ENCODE assay signal across 11 cellular contexts in the genomic region with DNA sequence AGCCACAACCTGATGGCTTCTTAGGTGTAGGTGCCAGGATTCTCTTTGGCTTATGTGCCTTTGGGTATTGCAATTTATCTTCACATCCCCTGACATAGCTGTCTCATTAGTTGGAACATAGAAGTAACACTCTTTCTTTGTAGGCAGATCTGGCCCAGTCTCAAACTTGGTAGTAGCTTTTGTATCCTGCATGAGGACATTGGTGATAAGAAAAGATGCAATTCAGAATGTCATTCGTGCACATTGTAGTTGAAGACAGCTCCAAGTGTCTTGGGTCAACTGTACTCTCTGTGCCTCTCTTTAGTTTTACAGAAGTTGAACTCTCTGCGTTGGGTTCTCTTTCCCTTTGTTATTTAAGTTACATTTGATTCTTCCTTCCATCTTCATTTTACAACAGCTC.
"Had no signal": no experiment of that assay in that cellular context is flagged by ENCODE, and none has a peak within 500 bp of the region (broad histone marks: within the 10 kb centered on the region; RNA-seq: fewer than 3 reads in every experiment).

No MANE protein-coding gene starts in this region.

- H3K9ac ChIP-seq: GM23248 had no signal

- H3K4me3 ChIP-seq: GM23248, GM23338, HAP-1 had no signal

- H3K9me3 ChIP-seq: HAP-1 had no signal

- DNase-seq: GM23248, GOT3, H7, H9, HCEC 1CT, HFFc6 had no signal

- H3K36me3 ChIP-seq: HAP-1 had no signal

- H3K27ac ChIP-seq: GM23248 had no signal

- ATAC-seq: GM23338, HCT116 had no signal

- FAIRE-seq: H1, H54 had no signal

- H3K4me2 ChIP-seq: GM23338 had no signal

- H2AFZ ChIP-seq: GM23248, GM23338 had no signal
